ENCODE assay signal across 8 cellular contexts in genomic region chr10:111077715-111078504, GRCh38.
DNase-seq lines count a peak whose midpoint lies in the region; ATAC-seq and TF ChIP-seq lines count a peak whose summit lies in the region.

No MANE protein-coding gene starts in this region.

- no peaks in the 10 kb centered on the region for H3K79me2 ChIP-seq in MM.1S (ENCODE audit: low read length)

- H3K36me3 ChIP-seq in MM.1S (replicated peaks; ENCODE audit: insufficient read depth, low read length): no peaks in the 10 kb centered on the region

- no peaks in the 10 kb centered on the region for H3K27me3 ChIP-seq in MM.1S (replicated peaks; ENCODE audit: insufficient read depth, low read length)

- H4K20me1 ChIP-seq in MM.1S (ENCODE audit: insufficient read depth, low read length): no peaks in the 10 kb centered on the region

- no peak for TF ChIP-seq CTCF in MM.1S (IDR thresholded peaks at IDR 0.05; ENCODE audit: low read length)

- H3K4me1 ChIP-seq in MM.1S (ENCODE audit: low read length): no peaks in the 10 kb centered on the region

- no peaks in the 10 kb centered on the region for H3K9me3 Mint-ChIP-seq in activated naive CD4-positive, alpha-beta T cell treated with anti-CD3 and anti-CD28 coated beads, Interleukin-2, amount 50 U/mL, for 24 hours
- no peaks in the 10 kb centered on the region for H3K9me3 Mint-ChIP-seq in activated naive CD8-positive, alpha-beta T cell (ENCODE audit: low read depth)
- peaks cover 5 to 6% of the 10 kb centered on the region in 2 donors for H3K9me3 Mint-ChIP-seq in stimulated activated naive B cell treated with anti-CD40 and anti-IgM and Interleukin-4, amounts not matched to agents 10 μg/mL and 1 μg/mL and 100 μg/mL, for 72 hours

- H3K4me1 Mint-ChIP-seq in activated naive CD4-positive, alpha-beta T cell treated with anti-CD3 and anti-CD28 coated beads, Interleukin-2, amount 50 U/mL, for 24 hours: peaks cover 12% of the 10 kb centered on the region
- peaks cover 14% of the 10 kb centered on the region for H3K4me1 Mint-ChIP-seq in activated naive CD8-positive, alpha-beta T cell (ENCODE audit: low read depth)
- peaks cover 10 to 33% of the 10 kb centered on the region in 2 donors for H3K4me1 Mint-ChIP-seq in stimulated activated naive B cell treated with anti-CD40 and anti-IgM and Interleukin-4, amounts not matched to agents 10 μg/mL and 1 μg/mL and 100 μg/mL, for 72 hours

- H3F3A ChIP-seq in MM.1S (ENCODE audit: insufficient read depth, low read length): no peaks in the 10 kb centered on the region

- no peak overlapping the region for H2AFZ ChIP-seq in MM.1S (ENCODE audit: low read length)

- ATAC-seq in stimulated activated naive B cell treated with anti-CD40 and anti-IgM and Interleukin-4, amounts not matched to agents 10 μg/mL and 1 μg/mL and 100 μg/mL, for 72 hours (replicated peaks): peak in 1 of 2 donors; percentile 4
- no peak for ATAC-seq in GM21737 (IDR thresholded peaks at IDR 0.05; ENCODE audit: unreplicated experiment)

- no peak overlapping the region for H3K4me2 ChIP-seq in MM.1S (ENCODE audit: low read depth, low read length)

- H3K4me3 Mint-ChIP-seq in activated naive CD4-positive, alpha-beta T cell treated with anti-CD3 and anti-CD28 coated beads, Interleukin-2, amount 50 U/mL, for 24 hours: peak overlapping the region; percentile 79
- H3K4me3 Mint-ChIP-seq in activated naive CD8-positive, alpha-beta T cell: peak overlapping the region; percentile 78
- peak overlapping the region; percentile 80 to 82 for H3K4me3 Mint-ChIP-seq in stimulated activated naive B cell treated with anti-CD40 and anti-IgM and Interleukin-4, amounts not matched to agents 10 μg/mL and 1 μg/mL and 100 μg/mL, for 72 hours

- no peaks in the 10 kb centered on the region for H3K36me3 Mint-ChIP-seq in activated naive CD4-positive, alpha-beta T cell treated with anti-CD3 and anti-CD28 coated beads, Interleukin-2, amount 50 U/mL, for 24 hours
- peaks cover 4% of the 10 kb centered on the region for H3K36me3 Mint-ChIP-seq in activated naive CD8-positive, alpha-beta T cell
- H3K36me3 Mint-ChIP-seq in stimulated activated naive B cell treated with anti-CD40 and anti-IgM and Interleukin-4, amounts not matched to agents 10 μg/mL and 1 μg/mL and 100 μg/mL, for 72 hours: peaks cover 8 to 9% of the 10 kb centered on the region in 2 donors

- H3K9me3 ChIP-seq in iPS-18c (ENCODE audit: control insufficient read depth, insufficient read depth, low read length): peaks cover 2% of the 10 kb centered on the region
- no peaks in the 10 kb centered on the region for H3K9me3 ChIP-seq in MM.1S (replicated peaks; ENCODE audit: insufficient read depth, low read length)

- no peak overlapping the region for H3K9ac ChIP-seq in MM.1S (ENCODE audit: low read length)

- H3K4me3 ChIP-seq in iPS-18c (ENCODE audit: insufficient read depth, low read depth, low read length) (peak overlapping the region; percentile 61), MM.1S (ENCODE audit: low read length) (no peak overlapping the region; the same call in 1 of the 2 replicates)

- H3K9me2 ChIP-seq in MM.1S (replicated peaks; ENCODE audit: insufficient read depth, low read length): no peaks in the 10 kb centered on the region

- peaks cover 40% of the 10 kb centered on the region for H3K27me3 Mint-ChIP-seq in activated naive CD4-positive, alpha-beta T cell treated with anti-CD3 and anti-CD28 coated beads, Interleukin-2, amount 50 U/mL, for 24 hours
- H3K27me3 Mint-ChIP-seq in activated naive CD8-positive, alpha-beta T cell: peaks cover 31% of the 10 kb centered on the region
- peaks cover 66 to 86% of the 10 kb centered on the region in 2 donors for H3K27me3 Mint-ChIP-seq in stimulated activated naive B cell treated with anti-CD40 and anti-IgM and Interleukin-4, amounts not matched to agents 10 μg/mL and 1 μg/mL and 100 μg/mL, for 72 hours

- no peak overlapping the region for H3K27ac Mint-ChIP-seq in activated naive CD4-positive, alpha-beta T cell treated with anti-CD3 and anti-CD28 coated beads, Interleukin-2, amount 50 U/mL, for 24 hours
- no peak overlapping the region for H3K27ac Mint-ChIP-seq in activated naive CD8-positive, alpha-beta T cell
- H3K27ac Mint-ChIP-seq in stimulated activated naive B cell treated with anti-CD40 and anti-IgM and Interleukin-4, amounts not matched to agents 10 μg/mL and 1 μg/mL and 100 μg/mL, for 72 hours: no peak overlapping the region

- no peak overlapping the region for H3K27ac ChIP-seq in MM.1S (ENCODE audit: low read length)

- no peak for DNase-seq in activated naive CD4-positive, alpha-beta T cell (lab: John Stamatoyannopoulos, UW)
- no peak for DNase-seq in stimulated activated naive B cell treated with anti-CD40 and anti-IgM and Interleukin-4, amounts not matched to agents 10 μg/mL and 1 μg/mL and 100 μg/mL, for 72 hours
- no peak for DNase-seq in MM.1S
- DNase-seq in stimulated activated CD4-positive, alpha-beta T cell treated with anti-CD3 and anti-CD28 coated beads, Interleukin-4, amount 100 ng/mL, for 24 hours: no peak
